1 cellular context compared by ENCODE assay signal in genomic region chr9:134913041-134913712, GRCh38.
TF ChIP-seq lines count a peak whose summit lies in the region.

No MANE protein-coding gene starts in this region.

TF ChIP-seq in H1, 55 proteins besides CTCF, POLR2A, EP300 and RAD21:
- no peak for TF ChIP-seq KDM4A (IDR thresholded peaks at IDR 0.05; ENCODE audit: low read depth, low read length, severe bottlenecking)
- no peak for TF ChIP-seq JUND (IDR thresholded peaks at IDR 0.05; ENCODE audit: low read length)
- TF ChIP-seq CHD2 (IDR thresholded peaks at IDR 0.05; ENCODE audit: low read length), result no peak
- TF ChIP-seq MAX (IDR thresholded peaks at IDR 0.05), result no peak
- no peak for TF ChIP-seq USF2 (IDR thresholded peaks at IDR 0.05; ENCODE audit: low read length)
- TF ChIP-seq BCL11A (IDR thresholded peaks at IDR 0.05; ENCODE audit: low read depth in 2 of 2, low read length in 2 of 2), result no peak
- TF ChIP-seq MAFK (IDR thresholded peaks at IDR 0.05; ENCODE audit: low read depth, low read length), result no peak
- TF ChIP-seq ZNF274 (IDR thresholded peaks at IDR 0.05; ENCODE audit: borderline replicate concordance, extremely low read depth, low read length), result no peak
- no peak for TF ChIP-seq GABPA (IDR thresholded peaks at IDR 0.05; ENCODE audit: borderline replicate concordance, insufficient read depth, low read length)
- TF ChIP-seq RBBP5 (IDR thresholded peaks at IDR 0.05; ENCODE audit: borderline replicate concordance, low read depth, low read length), result no peak
- TF ChIP-seq SAP30 (IDR thresholded peaks at IDR 0.05; ENCODE audit: insufficient read depth, insufficient replicate concordance, low read length), result no peak
- TF ChIP-seq CHD7 (IDR thresholded peaks at IDR 0.05; ENCODE audit: insufficient replicate concordance, low read length), result no peak
- TF ChIP-seq JUN (IDR thresholded peaks at IDR 0.05; ENCODE audit: low read depth, low read length), result no peak
- TF ChIP-seq BACH1 (IDR thresholded peaks at IDR 0.05; ENCODE audit: low read length), result no peak
- no peak for TF ChIP-seq SP1 (IDR thresholded peaks at IDR 0.05; ENCODE audit: low read depth, low read length)
- no peak for TF ChIP-seq CBX8 (IDR thresholded peaks at IDR 0.05; ENCODE audit: borderline replicate concordance, low read depth, low read length)
- TF ChIP-seq CREB1 (IDR thresholded peaks at IDR 0.05), result no peak
